In genomic region chr20:35737865-35738333, GRCh38 we compare ENCODE assay signal across 16 cellular contexts. TPM values are rescaled to one million over a fixed set of nuclear protein-coding genes. Genes with fewer than 3 reads are reported as not detected.
DNase-seq lines count a peak whose midpoint lies in the region; ATAC-seq and TF ChIP-seq lines count a peak whose summit lies in the region.
"Had no signal": no experiment of that assay in that cellular context is flagged by ENCODE, and none has a peak within 500 bp of the region (broad histone marks: within the 10 kb centered on the region; RNA-seq: fewer than 3 reads in every experiment).

No MANE protein-coding gene starts in this region.

- no peak overlapping the region for H3K4me3 ChIP-seq in HEK293 (ENCODE audit: low read depth, low read length)
- no peak overlapping the region for H3K4me3 ChIP-seq in brain microvascular endothelial cell (ENCODE audit: low read depth, low read length)
- H3K4me3 ChIP-seq: body of pancreas, prostate gland had no signal

- no peak overlapping the region for H3K27ac ChIP-seq in CD4-positive, alpha-beta T cell (ENCODE audit: low read depth, low read length)
- H3K27ac ChIP-seq in HEK293 (ENCODE audit: extremely low read depth, low read depth, low read length) (no peak overlapping the region), brain microvascular endothelial cell (no peak overlapping the region)
- H3K27ac ChIP-seq: body of pancreas, lower lobe of right lung, prostate gland had no signal

- POLR2A ChIA-PET in CD4-positive, alpha-beta T cell (lab: Charles Lee), result interaction anchor here (0.6 to 13.0 kb wide), 4 partner anchors 18 to 38 kb away, joined by 3 to 891 read pairs (median 3); partner anchors contain the start of gene PHF20
- POLR2A ChIA-PET in HEK293 (lab: Yijun Ruan, JAX), result interaction anchor here (0.6 to 0.7 kb wide), 2 partner anchors 12 to 195 kb away, joined by 6 to 12 read pairs; no protein-coding TSS in a partner anchor
- POLR2A ChIA-PET in activated naive CD8-positive, alpha-beta T cell treated with anti-CD3 and anti-CD28 coated beads, Interleukin-2, amount 10 ng/mL, durations not matched to agents 7 days and 5 days (lab: Charles Lee), result interaction anchor here (7.7 kb wide), 1 partner anchor 30 kb away, joined by 437 read pairs; the partner anchor contains the start of gene PHF20

- H3K36me3 Mint-ChIP-seq in CD4-positive, alpha-beta T cell (ENCODE audit: low read depth), result peaks cover 90% of the 10 kb centered on the region
- peaks cover 57% of the 10 kb centered on the region for H3K36me3 Mint-ChIP-seq in activated naive CD8-positive, alpha-beta T cell treated with anti-CD3 and anti-CD28 coated beads, Interleukin-2, amount 10 ng/mL, durations not matched to agents 7 days and 5 days
- peaks cover 58% of the 10 kb centered on the region for H3K36me3 Mint-ChIP-seq in natural killer cell treated with Interleukin-12 subunit alpha and Interleukin-12 subunit beta and Interleukin-15 and Interleukin-18, amount 100 ng/mL, for 72 hours

- H3K9me3 Mint-ChIP-seq in CD4-positive, alpha-beta T cell, result no peaks in the 10 kb centered on the region
- H3K9me3 Mint-ChIP-seq in activated naive CD8-positive, alpha-beta T cell treated with anti-CD3 and anti-CD28 coated beads, Interleukin-2, amount 10 ng/mL, durations not matched to agents 7 days and 5 days, result no peaks in the 10 kb centered on the region
- no peaks in the 10 kb centered on the region for H3K9me3 Mint-ChIP-seq in natural killer cell treated with Interleukin-12 subunit alpha and Interleukin-12 subunit beta and Interleukin-15 and Interleukin-18, amount 100 ng/mL, for 72 hours

- H3K9me3 ChIP-seq in CD4-positive, alpha-beta T cell (ENCODE audit: control insufficient read depth, low read length), result no peaks in the 10 kb centered on the region
- H3K9me3 ChIP-seq in HEK293 (ENCODE audit: control insufficient read depth, insufficient read depth, low read depth, low read length), result no peaks in the 10 kb centered on the region
- H3K9me3 ChIP-seq: body of pancreas, lower lobe of right lung, prostate gland had no signal

- no peak for DNase-seq in CD4-positive, alpha-beta T cell
- DNase-seq in activated naive CD8-positive, alpha-beta T cell treated with anti-CD3 and anti-CD28 coated beads, Interleukin-2, amount 10 ng/mL, durations not matched to agents 7 days and 5 days, result no peak
- DNase-seq in natural killer cell treated with Interleukin-12 subunit alpha and Interleukin-12 subunit beta and Interleukin-15 and Interleukin-18, amount 100 ng/mL, for 72 hours (ENCODE audit: low spot score), result no peak
- DNase-seq in brain microvascular endothelial cell, result no peak
- DNase-seq: body of pancreas; COR-L47; IMR-90; lower lobe of right lung; NCI-H1930; stimulated activated CD4-positive, alpha-beta T cell treated with anti-CD3 and anti-CD28 coated beads, Interleukin-2, amount 100 ng/mL, for 24 hours; stimulated activated naive CD4-positive, alpha-beta T cell treated with Interleukin-2 at 50 U/mL for 16 hours; SW 1271 had no signal

- TF ChIP-seq CTCF in CD4-positive, alpha-beta T cell (IDR thresholded peaks at IDR 0.05), result no peak
- no peak for TF ChIP-seq CTCF in HEK293 (tag by site-specific recombination; IDR thresholded peaks at IDR 0.05)
- no peak for TF ChIP-seq CTCF in brain microvascular endothelial cell (IDR thresholded peaks at IDR 0.05; ENCODE audit: low read depth, low read length, missing control alignments)

- in situ Hi-C loops in brain microvascular endothelial cell (cut with HindIII; ENCODE audit: low pct_ligation_motif_present, low sequenced_read_pairs), result loop anchor here (25.0 kb wide), 1 partner anchor 149 kb away; no protein-coding TSS in a partner anchor

- H3K4me1 ChIP-seq in HEK293 (ENCODE audit: control insufficient read depth, insufficient read depth, low read length), result peaks cover 4% of the 10 kb centered on the region

- peak overlapping the region; percentile 84 for H3K4me3 Mint-ChIP-seq in CD4-positive, alpha-beta T cell
- H3K4me3 Mint-ChIP-seq in activated naive CD8-positive, alpha-beta T cell treated with anti-CD3 and anti-CD28 coated beads, Interleukin-2, amount 10 ng/mL, durations not matched to agents 7 days and 5 days, result peak overlapping the region; percentile 78
- peak overlapping the region; percentile 93 for H3K4me3 Mint-ChIP-seq in natural killer cell treated with Interleukin-12 subunit alpha and Interleukin-12 subunit beta and Interleukin-15 and Interleukin-18, amount 100 ng/mL, for 72 hours

- CTCF ChIA-PET in CD4-positive, alpha-beta T cell (lab: Charles Lee), result interaction anchor here (2.6 kb wide), 1 partner anchor 34 kb away, joined by 17 read pairs; the partner anchor contains the start of gene PHF20
- CTCF ChIA-PET in HEK293 (lab: Yijun Ruan, JAX), result no interaction called here

- H3K36me3 ChIP-seq in HEK293 (ENCODE audit: control insufficient read depth in 2 of 2, insufficient read depth in 1 of 2, low read length in 2 of 2), result peaks cover 66 to 83% of the 10 kb centered on the region in 2 experiments
- H3K36me3 ChIP-seq in brain microvascular endothelial cell (replicated peaks), result peaks cover 82% of the 10 kb centered on the region

- no peaks in the 10 kb centered on the region for H3K27me3 Mint-ChIP-seq in CD4-positive, alpha-beta T cell
- H3K27me3 Mint-ChIP-seq in activated naive CD8-positive, alpha-beta T cell treated with anti-CD3 and anti-CD28 coated beads, Interleukin-2, amount 10 ng/mL, durations not matched to agents 7 days and 5 days, result no peaks in the 10 kb centered on the region
- no peaks in the 10 kb centered on the region for H3K27me3 Mint-ChIP-seq in natural killer cell treated with Interleukin-12 subunit alpha and Interleukin-12 subunit beta and Interleukin-15 and Interleukin-18, amount 100 ng/mL, for 72 hours

- intact Hi-C loops in CD4-positive, alpha-beta T cell (cut with DNase I, micrococcal nuclease), result loop anchor here in 1 of 2 experiments (5.0 kb wide), 1 partner anchor 36 kb away; no protein-coding TSS in a partner anchor

- H3K27me3 ChIP-seq in CD4-positive, alpha-beta T cell (ENCODE audit: control insufficient read depth, insufficient read depth, low read length), result no peaks in the 10 kb centered on the region
- H3K27me3 ChIP-seq in brain microvascular endothelial cell (replicated peaks), result no peaks in the 10 kb centered on the region
- H3K27me3 ChIP-seq: body of pancreas had no signal

- no peak for ATAC-seq in CD4-positive, alpha-beta T cell (ENCODE audit: poor library complexity)
- no peak for ATAC-seq in activated naive CD8-positive, alpha-beta T cell treated with anti-CD3 and anti-CD28 coated beads, Interleukin-2, amount 10 ng/mL, durations not matched to agents 7 days and 5 days (ENCODE audit: low read depth)
- ATAC-seq in natural killer cell treated with Interleukin-12 subunit alpha and Interleukin-12 subunit beta and Interleukin-15 and Interleukin-18, amount 100 ng/mL, for 72 hours, result no peak
- no peak for ATAC-seq in HG03108 (IDR thresholded peaks at IDR 0.05; ENCODE audit: unreplicated experiment)
- ATAC-seq in HG03039 (IDR thresholded peaks at IDR 0.05; ENCODE audit: unreplicated experiment), result no peak
- ATAC-seq: body of pancreas, lower lobe of right lung had no signal

- H3K27ac Mint-ChIP-seq in CD4-positive, alpha-beta T cell, result peak overlapping the region; percentile 82
- H3K27ac Mint-ChIP-seq in activated naive CD8-positive, alpha-beta T cell treated with anti-CD3 and anti-CD28 coated beads, Interleukin-2, amount 10 ng/mL, durations not matched to agents 7 days and 5 days, result no peak overlapping the region
- peak overlapping the region; percentile 75 for H3K27ac Mint-ChIP-seq in natural killer cell treated with Interleukin-12 subunit alpha and Interleukin-12 subunit beta and Interleukin-15 and Interleukin-18, amount 100 ng/mL, for 72 hours

- peaks cover 72% of the 10 kb centered on the region for H3K4me1 Mint-ChIP-seq in CD4-positive, alpha-beta T cell (ENCODE audit: low read depth)
- H3K4me1 Mint-ChIP-seq in activated naive CD8-positive, alpha-beta T cell treated with anti-CD3 and anti-CD28 coated beads, Interleukin-2, amount 10 ng/mL, durations not matched to agents 7 days and 5 days, result peaks cover 44% of the 10 kb centered on the region
- peaks cover 58 to 62% of the 10 kb centered on the region in 2 donors for H3K4me1 Mint-ChIP-seq in natural killer cell treated with Interleukin-12 subunit alpha and Interleukin-12 subunit beta and Interleukin-15 and Interleukin-18, amount 100 ng/mL, for 72 hours (ENCODE audit: low read depth in 2 of 2)

RNA-seq across cellular contexts. Expression of gene RBM39, which starts 4.2 kb away (rescaled TPM):
- total RNA-seq in CD4-positive, alpha-beta T cell, result 1,000 to 10,000 TPM; 1,057 to 1,091 TPM
- 100 to 1,000 TPM; 478 to 499 TPM for total RNA-seq in activated naive CD8-positive, alpha-beta T cell treated with anti-CD3 and anti-CD28 coated beads, Interleukin-2, amount 10 ng/mL, durations not matched to agents 7 days and 5 days
- total RNA-seq in natural killer cell treated with Interleukin-12 subunit alpha and Interleukin-12 subunit beta and Interleukin-15 and Interleukin-18, amount 100 ng/mL, for 72 hours, result 100 to 1,000 TPM; 404 to 438 TPM

RNA-seq across cellular contexts. Expression of gene PHF20, which starts 33.9 kb away (rescaled TPM):
- 100 to 1,000 TPM; 119 to 126 TPM for total RNA-seq in CD4-positive, alpha-beta T cell
- total RNA-seq in activated naive CD8-positive, alpha-beta T cell treated with anti-CD3 and anti-CD28 coated beads, Interleukin-2, amount 10 ng/mL, durations not matched to agents 7 days and 5 days, result 10 to 100 TPM; 61.9 to 69.4 TPM
- total RNA-seq in natural killer cell treated with Interleukin-12 subunit alpha and Interleukin-12 subunit beta and Interleukin-15 and Interleukin-18, amount 100 ng/mL, for 72 hours, result 10 to 100 TPM; 60.4 to 88.6 TPM

RNA-seq across cellular contexts. Expression of gene ROMO1, which starts 38.7 kb away (rescaled TPM):
- total RNA-seq in CD4-positive, alpha-beta T cell, result 10 to 100 TPM; 32.9 to 35.8 TPM
- total RNA-seq in activated naive CD8-positive, alpha-beta T cell treated with anti-CD3 and anti-CD28 coated beads, Interleukin-2, amount 10 ng/mL, durations not matched to agents 7 days and 5 days, result 100 to 1,000 TPM in 1 of 2 experiments, 10 to 100 TPM in 1; 96.9 to 112 TPM
- total RNA-seq in natural killer cell treated with Interleukin-12 subunit alpha and Interleukin-12 subunit beta and Interleukin-15 and Interleukin-18, amount 100 ng/mL, for 72 hours, result 100 to 1,000 TPM in 1 of 2 donors, 10 to 100 TPM in 1; 71.0 to 101 TPM

RNA-seq across cellular contexts. Expression of gene NFS1, which starts 38.7 kb away (rescaled TPM):
- total RNA-seq in CD4-positive, alpha-beta T cell, result 10 to 100 TPM; 10.6 to 11.5 TPM
- 10 to 100 TPM; 33.1 to 33.8 TPM for total RNA-seq in activated naive CD8-positive, alpha-beta T cell treated with anti-CD3 and anti-CD28 coated beads, Interleukin-2, amount 10 ng/mL, durations not matched to agents 7 days and 5 days
- total RNA-seq in natural killer cell treated with Interleukin-12 subunit alpha and Interleukin-12 subunit beta and Interleukin-15 and Interleukin-18, amount 100 ng/mL, for 72 hours, result 10 to 100 TPM; 27.0 to 37.4 TPM
